8 cellular contexts compared by ENCODE assay signal in the genomic region with DNA sequence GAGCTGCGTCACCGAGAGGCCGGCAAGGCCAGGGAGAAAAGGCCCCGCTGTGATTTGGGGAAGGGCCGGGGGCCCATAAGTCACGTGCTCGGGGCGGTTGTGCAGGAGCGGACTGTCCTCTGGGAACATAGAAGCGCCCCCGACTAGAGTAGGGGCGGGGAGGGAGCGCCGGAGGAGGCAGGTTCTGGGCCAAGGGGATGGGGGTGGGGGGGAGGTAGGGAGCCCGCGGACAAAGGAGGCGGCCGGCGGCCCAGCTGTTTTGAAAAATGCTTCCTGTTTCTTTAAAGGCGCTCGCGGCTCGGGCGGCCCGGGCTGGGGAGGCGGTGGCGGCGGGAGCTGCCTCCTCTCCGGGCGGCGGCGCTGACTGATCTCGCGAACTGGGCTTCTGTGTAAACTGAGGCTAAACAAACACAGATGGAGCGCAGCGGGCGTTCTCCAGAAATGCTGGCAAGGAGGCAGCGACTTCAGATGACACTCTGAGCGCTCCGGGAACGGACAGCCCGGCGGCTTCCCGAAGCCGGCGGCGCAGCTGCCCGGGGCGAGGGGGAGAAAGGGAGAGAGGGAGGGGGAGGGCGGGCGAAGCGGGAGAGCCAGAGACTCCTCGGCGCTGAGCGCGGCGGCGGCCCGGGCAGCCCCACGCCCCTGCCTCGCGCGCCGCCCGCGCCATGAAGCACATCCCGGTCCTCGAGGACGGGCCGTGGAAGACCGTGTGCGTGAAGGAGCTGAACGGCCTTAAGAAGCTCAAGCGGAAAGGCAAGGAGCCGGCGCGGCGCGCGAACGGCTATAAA. TPM values are rescaled to one million over a fixed set of nuclear protein-coding genes. Genes with fewer than 3 reads are reported as not detected.
DNase-seq lines count a peak whose midpoint lies in the region; TF ChIP-seq lines count a peak whose summit lies in the region.

A gene with protein sequence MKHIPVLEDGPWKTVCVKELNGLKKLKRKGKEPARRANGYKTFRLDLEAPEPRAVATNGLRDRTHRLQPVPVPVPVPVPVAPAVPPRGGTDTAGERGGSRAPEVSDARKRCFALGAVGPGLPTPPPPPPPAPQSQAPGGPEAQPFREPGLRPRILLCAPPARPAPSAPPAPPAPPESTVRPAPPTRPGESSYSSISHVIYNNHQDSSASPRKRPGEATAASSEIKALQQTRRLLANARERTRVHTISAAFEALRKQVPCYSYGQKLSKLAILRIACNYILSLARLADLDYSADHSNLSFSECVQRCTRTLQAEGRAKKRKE (plus strand): TSS at position 467 of the 788 bp plus-strand sequence. CDS start 199 bp downstream, at position 666.

- in situ Hi-C loops in GM13976 (cut with MboI; ENCODE audit: low sequenced_read_pairs, unreplicated experiment) = no loop called here
- in situ Hi-C loops in brain microvascular endothelial cell (cut with HindIII; ENCODE audit: low pct_ligation_motif_present, low sequenced_read_pairs) = no loop called here

- CTCF ChIA-PET in OCI-LY7 (lab: Charles Lee; ENCODE audit: unreplicated experiment) = interaction anchor here (0.5 kb wide), 1 partner anchor 427 kb away, joined by 3 read pairs; no protein-coding TSS in a partner anchor

- H3K27ac ChIP-seq in OCI-LY7 (ENCODE audit: low read depth, low read length, poor library complexity, severe bottlenecking) (no peak within 1 kb of the TSS), brain microvascular endothelial cell (no peak within 1 kb of the TSS)

- peak within 1 kb of the TSS; percentile 38; the same call in 1 of the 2 replicates for H2AFZ ChIP-seq in OCI-LY7 (ENCODE audit: low read length)

- H3K27me3 ChIP-seq in brain microvascular endothelial cell (replicated peaks) (peaks cover 5% of the 10 kb centered on the region), iPS-15b (ENCODE audit: control insufficient read depth, insufficient read depth, low read length) (peaks cover 68% of the 10 kb centered on the region)

- intact Hi-C loops in OCI-LY7 (cut with micrococcal nuclease; ENCODE audit: unreplicated experiment) = no loop called here

- H3K4me1 ChIP-seq in OCI-LY7 (ENCODE audit: insufficient read depth, low read length, poor library complexity, severe bottlenecking) = no peaks in the 10 kb centered on the region
- peaks cover 4% of the 10 kb centered on the region for H3K4me1 ChIP-seq in iPS-15b (ENCODE audit: control insufficient read depth, insufficient read depth, low read length)

- peak within 1 kb of the TSS; percentile 87 for H3K4me3 ChIP-seq in AG10803 (ENCODE audit: low read length)
- peak within 1 kb of the TSS; percentile 60 for H3K4me3 ChIP-seq in OCI-LY7 (ENCODE audit: low read depth, low read length, poor library complexity, severe bottlenecking)
- H3K4me3 ChIP-seq in brain microvascular endothelial cell (ENCODE audit: low read depth, low read length) = peak within 1 kb of the TSS; percentile 62
- H3K4me3 ChIP-seq in iPS-15b (ENCODE audit: low read depth, low read length) = peak within 1 kb of the TSS; percentile 68

- BruUV-seq in OCI-LY7 (replicated peaks; lab: Mats Ljungman, UMichigan) = no TSS peak

- no peaks in the 10 kb centered on the region for H3K79me2 ChIP-seq in OCI-LY7 (ENCODE audit: insufficient read depth, low read depth, low read length)

- H3K4me2 ChIP-seq in OCI-LY7 (ENCODE audit: low read length) = peak within 1 kb of the TSS; percentile 59

- POLR2A ChIA-PET in OCI-LY7 (lab: Charles Lee) = interaction anchor here (0.6 kb wide), 1 partner anchor 49 kb away, joined by 4 read pairs; no protein-coding TSS in a partner anchor

- H3K36me3 ChIP-seq in OCI-LY7 (ENCODE audit: insufficient read depth, low read length) (no peaks in the 10 kb centered on the region), brain microvascular endothelial cell (replicated peaks) (no peaks in the 10 kb centered on the region), iPS-15b (ENCODE audit: control insufficient read depth, insufficient read depth, low read length) (no peaks in the 10 kb centered on the region)

- DNase-seq in AG10803 (ENCODE audit: low read depth) = peak; percentile 72
- DNase-seq in GM13976 (ENCODE audit: low spot score) = peak; percentile 78
- peak; percentile 34 for DNase-seq in OCI-LY7 (ENCODE audit: low spot score)
- peak; percentile 32 for DNase-seq in brain microvascular endothelial cell
- peak; percentile 65 for DNase-seq in putamen (ENCODE audit: low spot score)
- DNase-seq in NCI-H1436 treated with DMSO at 0.1 percent for 48 hours (lab: John Stamatoyannopoulos, UW) = no peak
- no peak for DNase-seq in cerebellar nuclear complex (lab: John Stamatoyannopoulos, UW)

- H3K9me3 ChIP-seq in OCI-LY7 (ENCODE audit: low read length) (no peaks in the 10 kb centered on the region), iPS-15b (ENCODE audit: control insufficient read depth, insufficient read depth, low read length) (no peaks in the 10 kb centered on the region)

- TF ChIP-seq CTCF in AG10803 (conservative IDR thresholded peaks at IDR 0.05; ENCODE audit: low read length) = no peak
- no peak for TF ChIP-seq CTCF in GM13976 (IDR thresholded peaks at IDR 0.05; ENCODE audit: borderline replicate concordance, control extremely low read depth, extremely low read depth, insufficient read depth, missing control alignments)
- no peak for TF ChIP-seq CTCF in OCI-LY7 (conservative IDR thresholded peaks at IDR 0.05; ENCODE audit: low read length)
- TF ChIP-seq CTCF in brain microvascular endothelial cell (IDR thresholded peaks at IDR 0.05; ENCODE audit: low read depth, low read length, missing control alignments) = no peak

- H3K9ac ChIP-seq in iPS-15b (ENCODE audit: low read depth, low read length) = peak within 1 kb of the TSS; percentile 73

- H4K20me1 ChIP-seq in OCI-LY7 (ENCODE audit: insufficient read depth, low read length) = no peaks in the 10 kb centered on the region

- no peaks in the 10 kb centered on the region for H3K9me2 ChIP-seq in OCI-LY7 (ENCODE audit: insufficient read depth, low read length)

RNA-seq across cellular contexts. Expression of the gene that starts here (rescaled TPM):
- 0.44 TPM in 1 of 2 replicates, not detected in the other for total RNA-seq in OCI-LY7 (2014; rRNA removed; shearing (Covaris generic))
- not detected in 2 replicates for total RNA-seq in OCI-LY7 (2022)

Comparison
In these comparisons a context has a peak if more than half of its experiments do, and no peak if none do; other contexts are left out.
1. Peak in DNase-seq, H3K4me3 ChIP-seq and H3K4me2 ChIP-seq in OCI-LY7; RNA of the gene not detected or under 1 TPM.
2. DNase-seq: peak in AG10803 (single experiment), GM13976 (single experiment), brain microvascular endothelial cell (single experiment) and putamen (single experiment); none in NCI-H1436 treated with DMSO at 0.1 percent for 48 hours (single experiment) and cerebellar nuclear complex (0 of 2).
3. Peak in every context shown above with its lines, with median percentiles within 50 percentile points of each other: H3K4me3 ChIP-seq.